1 cellular context compared by ENCODE assay signal in genomic region chr22:19203839-19204238, GRCh38.
TF ChIP-seq lines count a peak whose summit lies in the region.

No MANE protein-coding gene starts in this region.

TF ChIP-seq in HEK293, 187 proteins besides CTCF, POLR2A, EP300 and RAD21 (continued from another document):
- no peak for TF ChIP-seq ZBTB44 (tag by site-specific recombination; IDR thresholded peaks at IDR 0.05)
- TF ChIP-seq ZNF221 (tag by site-specific recombination; IDR thresholded peaks at IDR 0.05; ENCODE audit: borderline replicate concordance): no peak
- no peak for TF ChIP-seq ZNF560 (tag by site-specific recombination; IDR thresholded peaks at IDR 0.05; ENCODE audit: borderline replicate concordance)
- TF ChIP-seq ZNF548 (tag by site-specific recombination; IDR thresholded peaks at IDR 0.05): no peak
- no peak for TF ChIP-seq GFI1B (tag by site-specific recombination; IDR thresholded peaks at IDR 0.05)
- TF ChIP-seq KLF1 (tag by site-specific recombination; IDR thresholded peaks at IDR 0.05): peak; percentile 69
